ENCODE assay signal across 8 cellular contexts in genomic region chr15:41972341-41973237, GRCh38. TPM values are rescaled to one million over a fixed set of nuclear protein-coding genes. Genes with fewer than 3 reads are reported as not detected.
DNase-seq lines count a peak whose midpoint lies in the region; ATAC-seq, FAIRE-seq and TF ChIP-seq lines count a peak whose summit lies in the region.

TSS of gene EHD4 (minus strand) at chr15:41972557. CDS start at chr15:41972494, 63 bp downstream.

- H3K36me3 Mint-ChIP-seq in chondrocyte (ENCODE audit: low read depth): no peaks in the 10 kb centered on the region

- peak; percentile 77 for ATAC-seq in GM19043 (IDR thresholded peaks at IDR 0.05; ENCODE audit: low read depth, unreplicated experiment)
- ATAC-seq in HG03378 (IDR thresholded peaks at IDR 0.05; ENCODE audit: unreplicated experiment): peak; percentile 75

- no peaks in the 10 kb centered on the region for H3K9me3 Mint-ChIP-seq in chondrocyte (ENCODE audit: low read depth)

- H3K27ac ChIP-seq in kidney (ENCODE audit: low read depth in 2 of 2, low read length in 2 of 2): peak within 1 kb of the TSS; percentile 94 to 96

- peak; percentile 68 for TF ChIP-seq CTCF in chondrocyte (IDR thresholded peaks at IDR 0.05)
- peak; percentile 39 for TF ChIP-seq CTCF in kidney (IDR thresholded peaks at IDR 0.05; ENCODE audit: borderline replicate concordance, extremely low read depth, insufficient read depth)

- H3K4me1 Mint-ChIP-seq in chondrocyte (ENCODE audit: low read depth): peaks cover 43% of the 10 kb centered on the region

- H3K36me3 ChIP-seq in kidney (ENCODE audit: control insufficient read depth in 1 of 2, insufficient read depth in 2 of 2, low read length in 2 of 2): no peaks in the 10 kb centered on the region

- DNase-seq in Ammon's horn (ENCODE audit: low spot score) (peak; percentile 99), NCI-H460 (ENCODE audit: extremely low read depth, low read depth) (peak; percentile 100), chondrocyte (ENCODE audit: low spot score) (peak; percentile 98), kidney (peak; percentile 100)
- peak; percentile 90 for DNase-seq in activated CD4-positive, alpha-beta T cell treated with anti-CD3 and anti-CD28 coated beads for 1 hour
- DNase-seq in stimulated activated CD4-positive, alpha-beta T cell treated with anti-CD3 and anti-CD28 coated beads, Interleukin-15, amount 100 ng/mL, for 24 hours: peak; percentile 97

- H3K4me1 ChIP-seq in kidney (ENCODE audit: control insufficient read depth in 1 of 2, insufficient read depth in 1 of 2, low read depth in 1 of 2, low read length in 2 of 2): peaks cover 0 to 13% of the 10 kb centered on the region in 2 donors

- peak within 1 kb of the TSS; percentile 85 for H3K4me3 Mint-ChIP-seq in chondrocyte (ENCODE audit: unreplicated experiment)

- intact Hi-C loops in kidney (cut with DNase I): no loop called here

- H3K4me3 ChIP-seq in kidney (ENCODE audit: low read length in 2 of 2): peak within 1 kb of the TSS; percentile 72 to 88

- peak within 1 kb of the TSS; percentile 90 for H3K27ac Mint-ChIP-seq in chondrocyte (ENCODE audit: unreplicated experiment)

- H3K27me3 Mint-ChIP-seq in chondrocyte (ENCODE audit: low read depth): peaks cover 4% of the 10 kb centered on the region

- H3K9me3 ChIP-seq in kidney (ENCODE audit: control insufficient read depth in 1 of 2, low read length in 2 of 2): no peaks in the 10 kb centered on the region

- peak; percentile 96 for FAIRE-seq in kidney (lab: Jason Lieb, UNC)

- H3K9ac ChIP-seq in kidney (ENCODE audit: low read length in 2 of 2): peak within 1 kb of the TSS; percentile 83 to 87

RNA-seq across cellular contexts. Expression of gene EHD4, which starts in this region (rescaled TPM):
- total RNA-seq in NCI-H460 (2014; rRNA removed; shearing (Covaris generic)): 6.7 and 7.4 TPM in 2 replicates
- polyA plus RNA-seq in NCI-H460 (2014; cell fraction: nucleus; rRNA removed): 6.4 and 7.4 TPM in 2 replicates
- total RNA-seq in chondrocyte: 23.2 to 23.9 TPM (median 23.8 TPM) in 3 replicates
- 38.5 TPM for total RNA-seq in kidney
- polyA plus RNA-seq in kidney (ENCODE audit: insufficient read depth, low read depth, low replicate concordance): 15.7 TPM

Comparison
In these comparisons a context has a peak if more than half of its experiments do, and no peak if none do; other contexts are left out.
1. Peak in every context shown above with its lines: DNase-seq, ATAC-seq, H3K4me3 ChIP-seq and H3K27ac ChIP-seq.